8 cellular contexts compared by ENCODE assay signal in the genomic region with DNA sequence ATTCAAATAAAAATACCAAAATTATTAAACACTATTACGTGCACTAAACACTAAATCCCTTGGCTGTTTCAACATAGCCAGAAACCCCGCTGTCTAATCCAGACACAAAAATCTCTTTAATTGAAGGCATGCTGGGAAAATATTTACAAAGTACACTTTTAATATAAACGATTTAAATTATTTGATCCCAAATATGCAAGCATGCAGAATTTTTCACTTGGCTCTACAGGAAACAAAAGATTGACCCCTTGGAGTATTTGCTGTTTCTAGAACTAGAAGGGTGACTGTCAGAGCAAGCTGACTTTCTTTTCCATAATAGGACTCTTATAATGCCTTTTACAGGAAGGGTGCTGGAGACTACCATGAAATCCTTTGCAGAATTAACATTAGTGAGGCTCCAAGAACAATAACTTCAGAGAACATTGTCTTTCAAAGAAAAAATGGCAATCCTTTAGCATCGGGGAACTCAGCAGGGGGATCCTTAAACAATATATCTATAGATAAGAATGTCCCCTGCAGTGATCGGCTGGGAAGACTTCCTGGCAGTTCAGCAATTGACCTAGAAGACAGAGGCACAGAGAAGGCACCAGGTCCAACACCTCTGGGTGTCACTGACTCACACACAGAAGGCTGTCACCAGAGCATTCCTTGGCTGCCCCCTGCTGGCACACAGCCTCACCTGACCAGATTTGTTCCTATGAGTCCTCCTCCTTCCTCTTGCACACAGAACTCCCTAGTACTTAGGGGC. TPM values are rescaled to one million over a fixed set of nuclear protein-coding genes. Genes with fewer than 3 reads are reported as not detected.
DNase-seq lines count a peak whose midpoint lies in the region; ATAC-seq and TF ChIP-seq lines count a peak whose summit lies in the region.

No MANE protein-coding gene starts in this region.

- H3K18ac ChIP-seq in neuronal stem cell (ENCODE audit: low read length), result no peak overlapping the region

- peaks cover 0 to 3% (median 0%) of the 10 kb centered on the region in 3 donors for H3K4me1 Mint-ChIP-seq in CD8-positive, alpha-beta memory T cell

- TF ChIP-seq CTCF in fibroblast of lung (conservative IDR thresholded peaks at IDR 0.05 in 1 of 2, IDR thresholded peaks at IDR 0.05 in 1 of 2; ENCODE audit: low read depth in 1 of 2, low read length in 2 of 2), result peak; percentile 33 to 67
- peak; percentile 45 for TF ChIP-seq CTCF in thoracic aorta (IDR thresholded peaks at IDR 0.05)

- no peaks in the 10 kb centered on the region for H3K27me3 Mint-ChIP-seq in CD8-positive, alpha-beta memory T cell

- H3K79me1 ChIP-seq in neuronal stem cell (ENCODE audit: low read depth, low read length), result no peaks in the 10 kb centered on the region

- 100% methylated on average over 1 of the region's 5 CpGs; no CpG with 5 or more reads in 1 of the 2 donors for WGBS in neuronal stem cell (ENCODE audit: extremely low coverage in 2 of 2, insufficient read length in 2 of 2, insufficient replicate concordance in 1 of 2), 2 donors

- CTCF ChIA-PET in CD8-positive, alpha-beta memory T cell (lab: Charles Lee), result interaction anchor here (2.1 kb wide), 1 partner anchor 9 kb away, joined by 5 read pairs; no protein-coding TSS in a partner anchor

- POLR2A ChIA-PET in CD8-positive, alpha-beta memory T cell (lab: Charles Lee), result no interaction called here

- no peaks in the 10 kb centered on the region for H3K9me3 ChIP-seq in CD8-positive, alpha-beta memory T cell (ENCODE audit: low read length)
- no peaks in the 10 kb centered on the region for H3K9me3 ChIP-seq in fibroblast of lung (ENCODE audit: control insufficient read depth, insufficient read depth, low read depth, low read length)
- peaks cover 0 to 8% of the 10 kb centered on the region in 2 donors for H3K9me3 ChIP-seq in neuronal stem cell (replicated peaks in 1 of 2; ENCODE audit: control insufficient read depth in 2 of 2, insufficient read depth in 1 of 2, low read depth in 1 of 2, low read length in 2 of 2)
- no peaks in the 10 kb centered on the region for H3K9me3 ChIP-seq in thoracic aorta

- no peaks in the 10 kb centered on the region for H3K27me3 ChIP-seq in CD8-positive, alpha-beta memory T cell (ENCODE audit: insufficient read depth, low read length, poor library complexity, severe bottlenecking)
- H3K27me3 ChIP-seq in fibroblast of lung (ENCODE audit: control insufficient read depth, insufficient read depth, low read length) (no peaks in the 10 kb centered on the region), neuronal stem cell (ENCODE audit: control insufficient read depth in 3 of 3, insufficient read depth in 3 of 3, low read depth in 1 of 3, low read length in 3 of 3) (no peaks in the 10 kb centered on the region), thoracic aorta (replicated peaks; ENCODE audit: insufficient read depth) (no peaks in the 10 kb centered on the region)

- no peak overlapping the region for H2BK12ac ChIP-seq in neuronal stem cell (ENCODE audit: low read length)

- H3K14ac ChIP-seq in neuronal stem cell (ENCODE audit: low read length), result no peak overlapping the region

- no peaks in the 10 kb centered on the region for H3K4me1 ChIP-seq in CD8-positive, alpha-beta memory T cell (ENCODE audit: insufficient read depth, low read length)
- H3K4me1 ChIP-seq in fibroblast of lung (ENCODE audit: control insufficient read depth, extremely low read depth, insufficient read depth, low read length) (no peaks in the 10 kb centered on the region), neuronal stem cell (ENCODE audit: control insufficient read depth in 2 of 2, insufficient read depth in 1 of 2, low read depth in 1 of 2, low read length in 2 of 2) (peaks cover 0 to 2% of the 10 kb centered on the region in 2 donors), thoracic aorta (ENCODE audit: control insufficient read depth in 1 of 2, low read depth in 2 of 2) (peaks cover 16 to 42% of the 10 kb centered on the region in 2 donors)

- H3K4ac ChIP-seq in neuronal stem cell (ENCODE audit: low read length), result no peak overlapping the region

- H3K27ac ChIP-seq in CD8-positive, alpha-beta memory T cell (ENCODE audit: low read depth, low read length), result no peak overlapping the region
- H3K27ac ChIP-seq in fibroblast of lung (ENCODE audit: insufficient read depth, low read length), result no peak overlapping the region
- H3K27ac ChIP-seq in neuronal stem cell (replicated peaks; ENCODE audit: low read length), result no peak overlapping the region
- peak overlapping the region; percentile 36 to 71 for H3K27ac ChIP-seq in thoracic aorta

- H2BK15ac ChIP-seq in neuronal stem cell (ENCODE audit: low read length), result no peak overlapping the region

- H3K27ac Mint-ChIP-seq in CD8-positive, alpha-beta memory T cell, result peak overlapping the region in 2 of 8 donors; percentile 32 to 47

- H3K9ac ChIP-seq in fibroblast of lung (ENCODE audit: insufficient read depth, low read length), result no peak overlapping the region
- no peak overlapping the region for H3K9ac ChIP-seq in neuronal stem cell (ENCODE audit: low read depth, low read length, poor library complexity)

- H3K23ac ChIP-seq in neuronal stem cell (ENCODE audit: low read depth, low read length, poor library complexity), result no peak overlapping the region

- no peak overlapping the region for H2BK5ac ChIP-seq in neuronal stem cell (ENCODE audit: low read length)

- H2AFZ ChIP-seq in fibroblast of lung (ENCODE audit: low read length) (no peak overlapping the region), neuronal stem cell (ENCODE audit: low read length) (no peak overlapping the region)

- ATAC-seq in GM19324 (IDR thresholded peaks at IDR 0.05; ENCODE audit: low FRiP score, unreplicated experiment) (peak; percentile 88), HG03432 (IDR thresholded peaks at IDR 0.05; ENCODE audit: unreplicated experiment) (peak; percentile 98), thoracic aorta (ENCODE audit: insufficient number of reproducible peaks, low FRiP score, low read depth) (no peak)

- no peaks in the 10 kb centered on the region for H4K20me1 ChIP-seq in fibroblast of lung (ENCODE audit: control insufficient read depth, extremely low read depth, insufficient read depth, low read length)

- no peak overlapping the region for H4K91ac ChIP-seq in neuronal stem cell (ENCODE audit: low read depth, low read length, poor library complexity)

- no peaks in the 10 kb centered on the region for H3K79me2 ChIP-seq in fibroblast of lung (ENCODE audit: control insufficient read depth, insufficient read depth, low read length)

- H3K4me2 ChIP-seq in fibroblast of lung (ENCODE audit: extremely low read depth, insufficient read depth, low read length), result no peak overlapping the region
- no peak overlapping the region for H3K4me2 ChIP-seq in neuronal stem cell (ENCODE audit: insufficient read depth, low read length, poor library complexity, severe bottlenecking)

- H2AK5ac ChIP-seq in neuronal stem cell (ENCODE audit: low read depth, low read length), result no peak overlapping the region

- DNase-seq in CD8-positive, alpha-beta memory T cell, result peak in 4 of 5 donors; percentile 17 to 62 (median 18)
- DNase-seq in NCI-H748 treated with DMSO at 0.1 percent for 48 hours (lab: John Stamatoyannopoulos, UW) (peak; percentile 5), fibroblast of lung (ENCODE audit: low read depth in 2 of 2) (peak; percentile 50 to 51), neuronal stem cell (ENCODE audit: low spot score) (peak; percentile 38), thoracic aorta (ENCODE audit: low spot score) (no peak)
- peak; percentile 47 for DNase-seq in activated CD8-positive, alpha-beta memory T cell treated with anti-CD3 and anti-CD28 coated beads, Interleukin-2, amount 50 U/mL, for 24 hours (ENCODE audit: extremely low read depth)

- no peak overlapping the region for H4K8ac ChIP-seq in neuronal stem cell (ENCODE audit: low read depth, low read length)

- H3K36me3 Mint-ChIP-seq in CD8-positive, alpha-beta memory T cell, result peaks cover 11 to 92% (median 37%) of the 10 kb centered on the region in 3 donors

- H3K36me3 ChIP-seq in CD8-positive, alpha-beta memory T cell (ENCODE audit: insufficient read depth, low read length), result peaks cover 42% of the 10 kb centered on the region
- peaks cover 9% of the 10 kb centered on the region for H3K36me3 ChIP-seq in fibroblast of lung (ENCODE audit: control insufficient read depth, insufficient read depth, low read length)
- H3K36me3 ChIP-seq in neuronal stem cell (replicated peaks in 1 of 2; ENCODE audit: control insufficient read depth in 2 of 2, insufficient read depth in 2 of 2, low read length in 2 of 2), result peaks cover 18 to 90% of the 10 kb centered on the region in 2 donors
- H3K36me3 ChIP-seq in thoracic aorta, result peaks cover 45% of the 10 kb centered on the region

- H3K9me3 Mint-ChIP-seq in CD8-positive, alpha-beta memory T cell, result no peaks in the 10 kb centered on the region

- no peak overlapping the region for H2BK120ac ChIP-seq in neuronal stem cell (ENCODE audit: low read depth, low read length)

- no peak overlapping the region for H3K4me3 ChIP-seq in CD8-positive, alpha-beta memory T cell (ENCODE audit: low read length)
- no peak overlapping the region for H3K4me3 ChIP-seq in fibroblast of lung (replicated peaks in 1 of 4; ENCODE audit: control extremely low read depth in 1 of 4, insufficient read depth in 1 of 4, low read depth in 3 of 4, low read length in 4 of 4)
- no peak overlapping the region for H3K4me3 ChIP-seq in neuronal stem cell (ENCODE audit: low read length in 2 of 2)
- no peak overlapping the region for H3K4me3 ChIP-seq in thoracic aorta

- H3K4me3 Mint-ChIP-seq in CD8-positive, alpha-beta memory T cell, result no peak overlapping the region

RNA-seq across cellular contexts. Expression of a gene that starts 55.8 kb away (rescaled TPM):
- total RNA-seq in CD8-positive, alpha-beta memory T cell, result not detected
- polyA plus RNA-seq in CD8-positive, alpha-beta memory T cell, result not detected
- total RNA-seq in fibroblast of lung (not detected in 2 replicates), thoracic aorta (not detected)
- not detected in 2 replicates for polyA plus RNA-seq in fibroblast of lung
- not detected in 2 replicates for polyA plus RNA-seq in fibroblast of lung (2012)
- polyA minus RNA-seq in fibroblast of lung (ENCODE audit: low replicate concordance), result not detected in 2 replicates
- 0.14 TPM for polyA plus RNA-seq in neuronal stem cell (2013, experiment 1 of 2)
- not detected for polyA plus RNA-seq in neuronal stem cell (2013, experiment 2 of 2)

Comparison
In these comparisons a context has a peak if more than half of its experiments do, and no peak if none do; other contexts are left out.
1. H3K27ac ChIP-seq: peak in thoracic aorta (2 of 2); none in CD8-positive, alpha-beta memory T cell (single experiment), fibroblast of lung (single experiment) and neuronal stem cell (single experiment).